In the genomic region with DNA sequence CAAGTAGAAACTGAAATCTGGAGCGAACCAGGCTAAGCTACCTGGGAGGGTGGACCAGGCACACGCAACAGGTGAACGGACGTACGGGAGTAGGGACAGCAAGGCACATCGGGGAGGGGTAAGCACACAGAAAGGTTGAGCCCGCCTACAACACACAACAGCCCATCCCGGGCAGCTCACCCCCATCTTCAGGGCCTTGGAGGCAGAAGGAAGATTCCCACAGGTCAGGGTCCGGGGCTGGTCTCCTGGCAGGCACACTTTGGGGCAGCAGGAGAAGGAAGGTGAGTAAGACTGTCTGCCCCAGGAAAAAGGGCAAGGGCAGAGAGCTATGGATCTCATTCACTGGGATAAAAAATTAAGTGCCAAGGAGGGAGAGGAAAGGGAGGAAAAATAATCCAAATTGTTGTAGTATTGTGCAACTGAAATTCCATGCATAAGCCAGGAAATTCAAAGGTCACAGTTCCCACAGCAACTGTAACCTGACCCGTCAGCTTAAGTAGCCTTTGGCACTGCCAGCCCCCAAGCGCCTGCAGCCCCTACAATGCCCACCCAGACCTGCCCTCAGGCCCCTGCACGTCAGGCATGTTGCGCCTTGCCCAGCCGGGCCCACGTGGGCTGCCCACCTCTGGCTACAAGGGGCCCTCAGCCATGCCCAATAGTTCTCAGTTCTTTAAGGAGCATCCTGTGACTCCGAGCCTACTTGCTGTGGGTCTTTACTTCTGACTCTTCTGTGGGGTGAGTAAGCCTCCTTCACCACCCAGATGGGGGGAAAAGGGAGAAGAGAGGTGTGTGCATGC, we compare ENCODE assay signal across 1 cellular context.
TF ChIP-seq lines count a peak whose summit lies in the region.

No MANE protein-coding gene starts in this region.

TF ChIP-seq in SK-N-SH, 30 proteins besides CTCF, POLR2A, EP300 and RAD21 (continued from another document):
- TF ChIP-seq, protein P1, sequence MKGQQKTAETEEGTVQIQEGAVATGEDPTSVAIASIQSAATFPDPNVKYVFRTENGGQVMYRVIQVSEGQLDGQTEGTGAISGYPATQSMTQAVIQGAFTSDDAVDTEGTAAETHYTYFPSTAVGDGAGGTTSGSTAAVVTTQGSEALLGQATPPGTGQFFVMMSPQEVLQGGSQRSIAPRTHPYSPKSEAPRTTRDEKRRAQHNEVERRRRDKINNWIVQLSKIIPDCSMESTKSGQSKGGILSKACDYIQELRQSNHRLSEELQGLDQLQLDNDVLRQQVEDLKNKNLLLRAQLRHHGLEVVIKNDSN (IDR thresholded peaks at IDR 0.05; ENCODE audit: borderline replicate concordance, low read depth) = 0 out of 2 replicates have a peak, but pooled peaks have one; percentile 19
- TF ChIP-seq JUND (IDR thresholded peaks at IDR 0.05) = 0 out of 2 replicates have a peak, but pooled peaks have one; percentile 30
